In the genomic region with DNA sequence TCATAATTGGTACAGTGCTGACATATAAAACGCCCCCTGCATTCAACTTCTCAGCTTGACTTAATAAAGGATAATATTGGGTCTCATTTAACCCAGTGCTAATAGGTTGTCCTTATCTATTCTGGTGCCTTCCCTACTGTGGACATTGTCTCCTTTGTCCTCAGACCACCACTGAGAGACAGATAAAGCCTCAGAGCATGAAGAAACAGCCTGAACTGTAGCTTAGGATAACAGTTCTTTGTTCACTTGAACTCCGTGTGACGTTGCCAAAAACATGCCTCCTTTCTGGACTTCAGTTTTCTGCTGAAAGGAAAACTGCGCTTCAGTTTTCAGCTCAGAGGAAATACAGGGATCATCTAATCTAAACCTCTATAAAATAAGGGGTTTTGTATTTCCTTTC, we compare ENCODE assay signal across 13 cellular contexts.
"Had no signal": no experiment of that assay in that cellular context is flagged by ENCODE, and none has a peak within 500 bp of the region (broad histone marks: within the 10 kb centered on the region; RNA-seq: fewer than 3 reads in every experiment).

No MANE protein-coding gene starts in this region.

- H3K9me3 Mint-ChIP-seq: dendritic cell treated with granulocyte-macrophage colony-stimulating factor and Interleukin-4, amounts not matched to agents 40 ng/mL and 50 ng/mL, for 4 days; effector memory CD8-positive, alpha-beta T cell; memory B cell; stimulated activated memory B cell treated with anti-CD40 and anti-IgM and Interleukin-4, amounts not matched to agents 10 μg/mL and 1 μg/mL and 100 μg/mL, for 72 hours had no signal

- ATAC-seq: activated CD4-positive, CD25-positive, alpha-beta regulatory T cell treated with anti-CD3 and anti-CD28 coated beads, Interleukin-2, amount 50 U/mL, for 24 hours; effector memory CD8-positive, alpha-beta T cell; left lung; stimulated activated memory B cell treated with anti-CD40 and anti-IgM and Interleukin-4, amounts not matched to agents 10 μg/mL and 1 μg/mL and 100 μg/mL, for 72 hours had no signal

- H3K4me3 Mint-ChIP-seq: dendritic cell treated with granulocyte-macrophage colony-stimulating factor and Interleukin-4, amounts not matched to agents 40 ng/mL and 50 ng/mL, for 4 days; effector memory CD8-positive, alpha-beta T cell; memory B cell; nephron progenitor cell; stimulated activated memory B cell treated with anti-CD40 and anti-IgM and Interleukin-4, amounts not matched to agents 10 μg/mL and 1 μg/mL and 100 μg/mL, for 72 hours had no signal

- H3K27me3 ChIP-seq: left lung, ovary, tibial artery, vagina had no signal

- DNase-seq: activated naive CD4-positive, alpha-beta T cell treated with Interleukin-2 at 50 U/mL for 16 hours; effector memory CD8-positive, alpha-beta T cell; kidney; left lung; nephron progenitor cell; ovary; stimulated activated CD4-positive, alpha-beta T cell treated with anti-CD3 and anti-CD28 coated beads, Interleukin-2, amount 100 ng/mL, for 48 hours; tibial artery had no signal

- H3K27ac Mint-ChIP-seq: dendritic cell treated with granulocyte-macrophage colony-stimulating factor and Interleukin-4, amounts not matched to agents 40 ng/mL and 50 ng/mL, for 4 days; effector memory CD8-positive, alpha-beta T cell; memory B cell; nephron progenitor cell; stimulated activated memory B cell treated with anti-CD40 and anti-IgM and Interleukin-4, amounts not matched to agents 10 μg/mL and 1 μg/mL and 100 μg/mL, for 72 hours had no signal

- H3K36me3 ChIP-seq: left lung, ovary, tibial artery, vagina had no signal

- H3K27me3 Mint-ChIP-seq: dendritic cell treated with granulocyte-macrophage colony-stimulating factor and Interleukin-4, amounts not matched to agents 40 ng/mL and 50 ng/mL, for 4 days; stimulated activated memory B cell treated with anti-CD40 and anti-IgM and Interleukin-4, amounts not matched to agents 10 μg/mL and 1 μg/mL and 100 μg/mL, for 72 hours had no signal

- H3K4me1 ChIP-seq: left lung, tibial artery, vagina had no signal

- H3K36me3 Mint-ChIP-seq: memory B cell; stimulated activated memory B cell treated with anti-CD40 and anti-IgM and Interleukin-4, amounts not matched to agents 10 μg/mL and 1 μg/mL and 100 μg/mL, for 72 hours had no signal

- H3K4me3 ChIP-seq: left lung, ovary, tibial artery, vagina had no signal

- H3K27ac ChIP-seq: left lung, ovary, tibial artery, vagina had no signal

- H3K4me1 Mint-ChIP-seq: memory B cell; nephron progenitor cell; stimulated activated memory B cell treated with anti-CD40 and anti-IgM and Interleukin-4, amounts not matched to agents 10 μg/mL and 1 μg/mL and 100 μg/mL, for 72 hours had no signal
